Comparison of ENCODE assay signal across 1 cellular context in genomic region chr20:2663887-2664719, GRCh38.
TF ChIP-seq lines count a peak whose summit lies in the region.

TSS of gene IDH3B (minus strand) at chr20:2664216. CDS start at chr20:2664188, 28 bp downstream.

TF ChIP-seq in HEK293, 187 proteins besides CTCF, POLR2A, EP300 and RAD21 (continued from another document):
- no peak for TF ChIP-seq PRDM2 (tag by site-specific recombination; IDR thresholded peaks at IDR 0.05; ENCODE audit: borderline replicate concordance)
- TF ChIP-seq KLF8 (tag by site-specific recombination; IDR thresholded peaks at IDR 0.05), result peak; percentile 68; the same call in 1 of the 2 replicates
- peak; percentile 81 for TF ChIP-seq ZNF341 (tag by site-specific recombination; IDR thresholded peaks at IDR 0.05; ENCODE audit: low read depth)
- no peak for TF ChIP-seq ATF2 (tag by site-specific recombination; IDR thresholded peaks at IDR 0.05; ENCODE audit: low read depth)
- no peak for TF ChIP-seq ZBTB48 (tag by site-specific recombination; IDR thresholded peaks at IDR 0.05)
- no peak for TF ChIP-seq PRDM6 (tag by site-specific recombination; IDR thresholded peaks at IDR 0.05)
- 0 out of 2 replicates have a peak, but pooled peaks have one; percentile 64 for TF ChIP-seq KLF17 (tag by site-specific recombination; IDR thresholded peaks at IDR 0.05)
- no peak for TF ChIP-seq SCRT2 (tag by site-specific recombination; IDR thresholded peaks at IDR 0.05)
- TF ChIP-seq ZNF248 (tag by site-specific recombination; IDR thresholded peaks at IDR 0.05), result no peak
- peak; percentile 69 for TF ChIP-seq ZNF76 (tag by site-specific recombination; IDR thresholded peaks at IDR 0.05; ENCODE audit: borderline replicate concordance, low read depth)
- no peak for TF ChIP-seq ZNF660 (tag by site-specific recombination; IDR thresholded peaks at IDR 0.05)
- TF ChIP-seq ZNF777 (tag by site-specific recombination; IDR thresholded peaks at IDR 0.05; ENCODE audit: borderline replicate concordance), result no peak
- TF ChIP-seq ZNF394 (tag by site-specific recombination; IDR thresholded peaks at IDR 0.05; ENCODE audit: borderline replicate concordance), result 0 out of 2 replicates have a peak, but pooled peaks have one; percentile 19
- TF ChIP-seq ZSCAN30 (tag by site-specific recombination; IDR thresholded peaks at IDR 0.05), result peak; percentile 37; the same call in 1 of the 2 replicates
- TF ChIP-seq KLF7 (tag by site-specific recombination; IDR thresholded peaks at IDR 0.05; ENCODE audit: borderline replicate concordance), result no peak
- peak; percentile 97 for TF ChIP-seq YY1 (tag by site-specific recombination; IDR thresholded peaks at IDR 0.05)
- TF ChIP-seq ZFP37 (tag by site-specific recombination; IDR thresholded peaks at IDR 0.05), result peak; percentile 57; the same call in 1 of the 2 replicates
- no peak for TF ChIP-seq ZNF747 (tag by site-specific recombination; IDR thresholded peaks at IDR 0.05)
- TF ChIP-seq KLF9 (tag by site-specific recombination; IDR thresholded peaks at IDR 0.05; ENCODE audit: low read depth), result no peak
- peak; percentile 55; the same call in 1 of the 2 replicates for TF ChIP-seq ZBTB8A (tag by site-specific recombination; IDR thresholded peaks at IDR 0.05)
- peak; percentile 78 for TF ChIP-seq SP7 (tag by site-specific recombination; IDR thresholded peaks at IDR 0.05)
- no peak for TF ChIP-seq MEIS1 (CRISPR knock-in tag; IDR thresholded peaks at IDR 0.05; ENCODE audit: borderline replicate concordance)
- TF ChIP-seq ZNF639 (tag by site-specific recombination; IDR thresholded peaks at IDR 0.05), result peak; percentile 85
- TF ChIP-seq FEZF1 (tag by site-specific recombination; IDR thresholded peaks at IDR 0.05), result no peak
- TF ChIP-seq OVOL3 (tag by site-specific recombination; IDR thresholded peaks at IDR 0.05), result peak; percentile 56; the same call in 1 of the 2 replicates
- TF ChIP-seq ZNF580 (tag by site-specific recombination; IDR thresholded peaks at IDR 0.05), result no peak
- TF ChIP-seq ZNF449 (tag by site-specific recombination; IDR thresholded peaks at IDR 0.05), result no peak
- 0 out of 2 replicates have a peak, but pooled peaks have one; percentile 28 for TF ChIP-seq ZNF596 (tag by site-specific recombination; IDR thresholded peaks at IDR 0.05)
- TF ChIP-seq ZNF654 (tag by site-specific recombination; IDR thresholded peaks at IDR 0.05; ENCODE audit: low read depth), result no peak
- TF ChIP-seq ZNF311 (tag by site-specific recombination; IDR thresholded peaks at IDR 0.05; ENCODE audit: borderline replicate concordance), result no peak
- TF ChIP-seq ZNF433 (tag by site-specific recombination; IDR thresholded peaks at IDR 0.05; ENCODE audit: low read depth), result no peak
- no peak for TF ChIP-seq ZNF555 (tag by site-specific recombination; conservative IDR thresholded peaks at IDR 0.05)
- no peak for TF ChIP-seq ZNF23 (tag by site-specific recombination; IDR thresholded peaks at IDR 0.05; ENCODE audit: borderline replicate concordance)
- TF ChIP-seq PATZ1 (tag by site-specific recombination; IDR thresholded peaks at IDR 0.05), result no peak
- TF ChIP-seq ZNF501 (tag by site-specific recombination; IDR thresholded peaks at IDR 0.05), result peak; percentile 60; the same call in 1 of the 2 replicates
- TF ChIP-seq ZNF362 (tag by site-specific recombination; IDR thresholded peaks at IDR 0.05), result no peak
- TF ChIP-seq PRDM4 (tag by site-specific recombination; IDR thresholded peaks at IDR 0.05), result peak; percentile 9; the same call in 1 of the 2 replicates
- TF ChIP-seq ZXDB (tag by site-specific recombination; IDR thresholded peaks at IDR 0.05), result peak; percentile 95
- TF ChIP-seq ZNF658 (tag by site-specific recombination; IDR thresholded peaks at IDR 0.05), result no peak
TF ChIP-seq in HEK293: peak in this region for 34.
